In the genomic region with DNA sequence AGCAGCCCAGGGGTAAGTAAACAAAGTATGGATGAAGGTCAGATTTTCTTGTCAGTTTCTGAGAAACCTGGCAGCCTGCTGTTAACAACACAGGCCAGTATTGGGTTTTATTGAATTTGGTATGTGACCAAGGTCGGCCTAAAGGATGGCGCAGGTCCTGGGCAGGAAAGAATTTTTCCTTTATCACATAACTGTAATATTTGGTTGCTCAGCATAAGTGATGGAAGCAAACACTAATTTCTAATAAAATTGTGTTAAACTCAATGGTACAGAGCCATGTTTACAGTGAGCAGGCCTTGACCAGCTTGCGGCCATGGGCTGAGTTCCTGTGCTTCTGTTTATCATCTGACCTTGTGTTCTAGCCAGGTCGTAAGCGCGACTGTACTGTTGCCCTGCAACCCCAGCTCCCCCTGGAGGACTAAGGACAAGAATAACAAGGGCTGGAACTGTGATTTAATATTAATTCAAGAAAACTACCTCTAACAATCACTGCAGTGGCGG, we compare ENCODE assay signal across 1 cellular context.
TF ChIP-seq lines count a peak whose summit lies in the region.

No MANE protein-coding gene starts in this region.

TF ChIP-seq in K562, 482 proteins besides CTCF, POLR2A, EP300 and RAD21 (continued from another document):
- TF ChIP-seq, protein P1, sequence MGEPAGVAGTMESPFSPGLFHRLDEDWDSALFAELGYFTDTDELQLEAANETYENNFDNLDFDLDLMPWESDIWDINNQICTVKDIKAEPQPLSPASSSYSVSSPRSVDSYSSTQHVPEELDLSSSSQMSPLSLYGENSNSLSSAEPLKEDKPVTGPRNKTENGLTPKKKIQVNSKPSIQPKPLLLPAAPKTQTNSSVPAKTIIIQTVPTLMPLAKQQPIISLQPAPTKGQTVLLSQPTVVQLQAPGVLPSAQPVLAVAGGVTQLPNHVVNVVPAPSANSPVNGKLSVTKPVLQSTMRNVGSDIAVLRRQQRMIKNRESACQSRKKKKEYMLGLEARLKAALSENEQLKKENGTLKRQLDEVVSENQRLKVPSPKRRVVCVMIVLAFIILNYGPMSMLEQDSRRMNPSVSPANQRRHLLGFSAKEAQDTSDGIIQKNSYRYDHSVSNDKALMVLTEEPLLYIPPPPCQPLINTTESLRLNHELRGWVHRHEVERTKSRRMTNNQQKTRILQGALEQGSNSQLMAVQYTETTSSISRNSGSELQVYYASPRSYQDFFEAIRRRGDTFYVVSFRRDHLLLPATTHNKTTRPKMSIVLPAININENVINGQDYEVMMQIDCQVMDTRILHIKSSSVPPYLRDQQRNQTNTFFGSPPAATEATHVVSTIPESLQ (CRISPR knock-in tag; IDR thresholded peaks at IDR 0.05) = no peak
- no peak for TF ChIP-seq TOE1 (IDR thresholded peaks at IDR 0.05; ENCODE audit: borderline replicate concordance)
- TF ChIP-seq TOE1 (CRISPR knock-in tag; IDR thresholded peaks at IDR 0.05; ENCODE audit: borderline replicate concordance, low read depth) = no peak
- no peak for TF ChIP-seq RNF2 (IDR thresholded peaks at IDR 0.05)
- TF ChIP-seq, protein P2, sequence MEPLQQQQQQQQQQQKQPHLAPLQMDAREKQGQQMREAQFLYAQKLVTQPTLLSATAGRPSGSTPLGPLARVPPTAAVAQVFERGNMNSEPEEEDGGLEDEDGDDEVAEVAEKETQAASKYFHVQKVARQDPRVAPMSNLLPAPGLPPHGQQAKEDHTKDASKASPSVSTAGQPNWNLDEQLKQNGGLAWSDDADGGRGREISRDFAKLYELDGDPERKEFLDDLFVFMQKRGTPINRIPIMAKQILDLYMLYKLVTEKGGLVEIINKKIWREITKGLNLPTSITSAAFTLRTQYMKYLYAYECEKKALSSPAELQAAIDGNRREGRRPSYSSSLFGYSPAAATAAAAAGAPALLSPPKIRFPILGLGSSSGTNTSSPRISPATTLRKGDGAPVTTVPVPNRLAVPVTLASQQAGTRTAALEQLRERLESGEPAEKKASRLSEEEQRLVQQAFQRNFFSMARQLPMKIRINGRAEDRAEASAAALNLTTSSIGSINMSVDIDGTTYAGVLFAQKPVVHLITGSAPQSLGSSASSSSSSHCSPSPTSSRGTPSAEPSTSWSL (CRISPR knock-in tag; IDR thresholded peaks at IDR 0.05; ENCODE audit: borderline replicate concordance) = no peak
- TF ChIP-seq, protein P3, sequence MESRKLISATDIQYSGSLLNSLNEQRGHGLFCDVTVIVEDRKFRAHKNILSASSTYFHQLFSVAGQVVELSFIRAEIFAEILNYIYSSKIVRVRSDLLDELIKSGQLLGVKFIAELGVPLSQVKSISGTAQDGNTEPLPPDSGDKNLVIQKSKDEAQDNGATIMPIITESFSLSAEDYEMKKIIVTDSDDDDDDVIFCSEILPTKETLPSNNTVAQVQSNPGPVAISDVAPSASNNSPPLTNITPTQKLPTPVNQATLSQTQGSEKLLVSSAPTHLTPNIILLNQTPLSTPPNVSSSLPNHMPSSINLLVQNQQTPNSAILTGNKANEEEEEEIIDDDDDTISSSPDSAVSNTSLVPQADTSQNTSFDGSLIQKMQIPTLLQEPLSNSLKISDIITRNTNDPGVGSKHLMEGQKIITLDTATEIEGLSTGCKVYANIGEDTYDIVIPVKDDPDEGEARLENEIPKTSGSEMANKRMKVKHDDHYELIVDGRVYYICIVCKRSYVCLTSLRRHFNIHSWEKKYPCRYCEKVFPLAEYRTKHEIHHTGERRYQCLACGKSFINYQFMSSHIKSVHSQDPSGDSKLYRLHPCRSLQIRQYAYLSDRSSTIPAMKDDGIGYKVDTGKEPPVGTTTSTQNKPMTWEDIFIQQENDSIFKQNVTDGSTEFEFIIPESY (CRISPR knock-in tag; IDR thresholded peaks at IDR 0.05) = peak; percentile 56
TF ChIP-seq in K562: peak in this region for 12.
